ENCODE assay signal across 8 cellular contexts in the genomic region with DNA sequence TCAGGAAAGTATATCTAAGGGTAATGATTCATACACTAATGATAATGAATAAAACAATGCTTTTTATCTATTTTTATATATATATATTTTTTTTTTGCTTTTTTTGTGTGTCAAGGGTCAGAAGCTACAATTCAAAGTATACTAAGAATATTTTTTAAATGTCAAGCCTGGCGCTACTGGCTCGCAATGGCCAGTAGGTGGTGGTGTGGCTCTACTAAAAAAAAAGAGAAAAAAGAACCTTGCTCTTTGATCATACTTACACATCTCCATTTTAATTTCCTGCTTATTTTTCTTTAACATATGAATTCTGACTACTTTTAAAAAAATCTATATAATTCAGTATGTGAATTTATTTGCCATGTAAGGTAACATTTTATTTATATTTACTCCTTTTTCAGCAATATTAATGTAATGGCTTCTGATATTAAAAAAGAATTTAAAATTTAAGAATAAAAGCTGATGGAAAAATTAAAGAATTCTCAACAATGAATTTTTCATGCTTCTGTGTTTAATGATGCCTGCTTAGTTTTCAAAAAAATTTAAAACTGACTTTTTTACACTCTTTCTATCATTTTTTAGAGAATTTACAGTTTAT.
DNase-seq lines count a peak whose midpoint lies in the region; ATAC-seq and TF ChIP-seq lines count a peak whose summit lies in the region.

No MANE protein-coding gene starts in this region.

- no peaks in the 10 kb centered on the region for H3K27me3 ChIP-seq in heart right ventricle
- H3K27me3 ChIP-seq in skeletal muscle satellite cell (ENCODE audit: control insufficient read depth, insufficient read depth, low read length), result no peaks in the 10 kb centered on the region

- no peak overlapping the region for H3K4me3 ChIP-seq in AG10803 (ENCODE audit: low read length)
- H3K4me3 ChIP-seq in GM12864 (ENCODE audit: low read depth, low read length), result no peak overlapping the region
- H3K4me3 ChIP-seq in heart right ventricle, result no peak overlapping the region
- no peak overlapping the region for H3K4me3 ChIP-seq in skeletal muscle satellite cell (ENCODE audit: low read length)

- no peaks in the 10 kb centered on the region for H3K36me3 ChIP-seq in heart right ventricle
- H3K36me3 ChIP-seq in skeletal muscle satellite cell (ENCODE audit: insufficient read depth, low read length), result no peaks in the 10 kb centered on the region

- no peak overlapping the region for H3K4me2 ChIP-seq in skeletal muscle satellite cell (ENCODE audit: low read length)

- ATAC-seq in HG02759 (IDR thresholded peaks at IDR 0.05; ENCODE audit: unreplicated experiment) (peak; percentile 88), heart right ventricle (no peak)

- H3K9ac ChIP-seq in skeletal muscle satellite cell (ENCODE audit: low read depth, low read length), result peak overlapping the region; percentile 11

- H3K9me3 ChIP-seq in heart right ventricle, result peaks cover 0 to 4% (median 0%) of the 10 kb centered on the region in 11 donors
- no peaks in the 10 kb centered on the region for H3K9me3 ChIP-seq in skeletal muscle satellite cell (replicated peaks; ENCODE audit: low read length)

- peak; percentile 62 for DNase-seq in AG10803 (ENCODE audit: low read depth)
- DNase-seq in GM12864 (ENCODE audit: low read depth), result no peak
- peak; percentile 2 for DNase-seq in NCI-H128 (lab: John Stamatoyannopoulos, UW; ENCODE audit: unreplicated experiment)
- DNase-seq in activated CD4-positive, alpha-beta T cell treated with anti-CD3 and anti-CD28 coated beads, Interleukin-2, amount 50 U/mL, for 1 hour, result peak; percentile 2
- DNase-seq in heart right ventricle, result peak in 1 of 2 donors; percentile 13
- DNase-seq in NK-92 treated with Interleukin-12 subunit alpha and Interleukin-12 subunit beta, amount 100 ng/mL, for 24 hours (lab: John Stamatoyannopoulos, UW), result no peak

- 11 to 15% methylated on average over 2 of the region's 2 CpGs for WGBS in heart right ventricle, 2 donors

- peaks cover 0 to 14% (median 0%) of the 10 kb centered on the region in 9 donors for H3K4me1 ChIP-seq in heart right ventricle
- peaks cover 10% of the 10 kb centered on the region for H3K4me1 ChIP-seq in skeletal muscle satellite cell (ENCODE audit: control insufficient read depth, insufficient read depth, low read length)

- peak; percentile 71 for TF ChIP-seq CTCF in AG10803 (conservative IDR thresholded peaks at IDR 0.05; ENCODE audit: low read length)
- peak; percentile 50 for TF ChIP-seq CTCF in GM12864 (IDR thresholded peaks at IDR 0.05; ENCODE audit: low read depth, low read length, missing control alignments)
- TF ChIP-seq CTCF in heart right ventricle (IDR thresholded peaks at IDR 0.05), result peak; percentile 60 to 92 (median 75)

- intact Hi-C loops in heart right ventricle (cut with DNase I), result loop anchor here in 9 of 10 donors (2.0 to 10.0 kb wide), 12 partner anchors 240 to 890 kb away; partner anchors contain the start of gene COL3A1 (in 1 of the 9)

- H3K27ac ChIP-seq in heart right ventricle, result no peak overlapping the region

Comparison
In these comparisons a context has a peak if more than half of its experiments do, and no peak if none do; other contexts are left out.
1. DNase-seq: peak in AG10803 (single experiment), NCI-H128 (single experiment) and activated CD4-positive, alpha-beta T cell treated with anti-CD3 and anti-CD28 coated beads, Interleukin-2, amount 50 U/mL, for 1 hour (single experiment); none in GM12864 (single experiment) and NK-92 treated with Interleukin-12 subunit alpha and Interleukin-12 subunit beta, amount 100 ng/mL, for 24 hours (single experiment).
2. Peak in every context shown above with its lines, with median percentiles within 50 percentile points of each other: CTCF ChIP-seq.